In the genomic region with DNA sequence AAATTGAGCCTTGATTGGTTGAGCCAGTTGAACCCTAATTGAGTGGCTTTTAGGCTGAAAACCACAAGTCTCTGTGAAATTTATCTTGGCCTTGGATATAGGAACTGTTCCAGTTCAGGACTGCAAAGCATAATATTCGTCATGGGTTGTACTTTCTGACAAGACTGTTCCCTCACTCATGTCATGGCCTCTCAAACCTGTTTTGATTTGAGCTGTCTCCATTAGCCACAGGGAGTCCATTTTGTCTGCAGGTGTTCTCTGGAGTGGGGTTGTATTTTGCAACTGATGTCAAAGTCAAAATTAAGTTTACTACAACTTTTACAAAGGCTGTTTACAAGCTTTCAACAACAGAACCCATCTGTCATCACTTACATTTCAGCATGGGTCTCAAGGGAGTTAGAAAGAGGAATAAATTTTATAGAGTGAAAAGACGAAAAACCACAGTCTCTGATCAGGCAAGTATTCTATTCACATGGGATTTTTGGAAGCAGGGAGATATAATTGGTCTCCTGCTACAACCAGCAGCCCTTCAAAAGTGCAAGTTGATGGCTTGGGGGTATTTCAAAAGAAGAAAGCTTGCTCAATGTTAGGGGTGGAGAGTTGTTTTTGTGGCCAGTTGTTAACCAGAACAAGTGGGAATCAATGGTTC, we compare ENCODE assay signal across 18 cellular contexts.
DNase-seq lines count a peak whose midpoint lies in the region; TF ChIP-seq lines count a peak whose summit lies in the region.
"Had no signal": no experiment of that assay in that cellular context is flagged by ENCODE, and none has a peak within 500 bp of the region (broad histone marks: within the 10 kb centered on the region; RNA-seq: fewer than 3 reads in every experiment).

No MANE protein-coding gene starts in this region.

- TF ChIP-seq EP300 in neural cell (conservative IDR thresholded peaks at IDR 0.05; ENCODE audit: poor library complexity, severe bottlenecking) = peak; percentile 72

- H3K27me3 ChIP-seq in BLaER1 (no peaks in the 10 kb centered on the region), adipocyte (replicated peaks; ENCODE audit: control insufficient read depth, insufficient read depth, low read length) (peaks cover 3% of the 10 kb centered on the region), neural cell (ENCODE audit: insufficient read depth, low read depth, low read length) (no peaks in the 10 kb centered on the region), endodermal cell (ENCODE audit: control insufficient read depth, insufficient read depth, low read length, poor library complexity, severe bottlenecking) (no peaks in the 10 kb centered on the region)

- H3K79me2 ChIP-seq in neural cell (replicated peaks; ENCODE audit: insufficient read depth, low read length) = no peaks in the 10 kb centered on the region

- no peak overlapping the region for H3K4me3 Mint-ChIP-seq in endodermal cell
- H3K4me3 Mint-ChIP-seq: CD4-positive, alpha-beta T cell had no signal

- TF ChIP-seq RAD21 in neural cell (conservative IDR thresholded peaks at IDR 0.05) = no peak

- H3K27me3 Mint-ChIP-seq in endodermal cell (ENCODE audit: insufficient read depth) = no peaks in the 10 kb centered on the region
- H3K27me3 Mint-ChIP-seq: CD4-positive, alpha-beta T cell had no signal

- H3K9me3 Mint-ChIP-seq in endodermal cell = peaks cover 21% of the 10 kb centered on the region

- H3K4me1 ChIP-seq in BLaER1 (peaks cover 42% of the 10 kb centered on the region), adipocyte (ENCODE audit: control insufficient read depth, insufficient read depth, low read length) (no peaks in the 10 kb centered on the region), endodermal cell (ENCODE audit: control insufficient read depth, insufficient read depth, low read length) (no peaks in the 10 kb centered on the region)

- H3K4me3 ChIP-seq in BLaER1 (no peak overlapping the region), adipocyte (ENCODE audit: low read length) (no peak overlapping the region), neural cell (ENCODE audit: low read length) (no peak overlapping the region), endodermal cell (ENCODE audit: low read length) (no peak overlapping the region)

- 0 to 47% methylated on average over 1 to 2 of the region's 2 CpGs for WGBS in endodermal cell (ENCODE audit: insufficient coverage in 1 of 2, insufficient read length in 1 of 2), 2 experiments

- no peaks in the 10 kb centered on the region for H3K9me2 ChIP-seq in neural cell (ENCODE audit: insufficient read depth, low read length)

- peaks cover 4% of the 10 kb centered on the region for H3K4me1 Mint-ChIP-seq in endodermal cell

- no peak overlapping the region for H2AFZ ChIP-seq in neural cell (ENCODE audit: low read depth, low read length)

- no peaks in the 10 kb centered on the region for H3F3A ChIP-seq in neural cell (ENCODE audit: insufficient read depth, low read length, poor library complexity, severe bottlenecking)

- H4K20me1 ChIP-seq in BLaER1 = no peaks in the 10 kb centered on the region
- H4K20me1 ChIP-seq in neural cell (ENCODE audit: insufficient read depth) = no peaks in the 10 kb centered on the region

- peak overlapping the region; percentile 16; the same call in 1 of the 2 replicates for H3K27ac ChIP-seq in BLaER1
- no peak overlapping the region for H3K27ac ChIP-seq in neural cell (ENCODE audit: low read length)
- H3K27ac ChIP-seq in endodermal cell (ENCODE audit: low read depth, low read length) = no peak overlapping the region
- H3K27ac ChIP-seq: KMS-11 had no signal

- H3K36me3 ChIP-seq in BLaER1 (no peaks in the 10 kb centered on the region), adipocyte (ENCODE audit: control insufficient read depth, insufficient read depth, low read length, severe bottlenecking) (no peaks in the 10 kb centered on the region), neural cell (ENCODE audit: insufficient read depth, low read length) (no peaks in the 10 kb centered on the region), endodermal cell (ENCODE audit: control insufficient read depth, insufficient read depth, low read length) (no peaks in the 10 kb centered on the region)

- DNase-seq in NAMALWA (ENCODE audit: low spot score) (peak; percentile 28), adipocyte (ENCODE audit: low read depth) (peak; percentile 8), endodermal cell (no peak), occipital lobe (lab: John Stamatoyannopoulos, UW) (no peak), SHP77 treated with DMSO at 0.1 percent for 48 hours (lab: John Stamatoyannopoulos, UW) (no peak), dedifferentiated amniotic fluid mesenchymal stem cell (ENCODE audit: extremely low spot score) (no peak)
- DNase-seq: AML-193; Calu3; CD4-positive, alpha-beta T cell; DMS79; GDM1; MM.1S; NCI-H1417 treated with DMSO at 0.1 percent for 48 hours; NCI-H2029; NCI-H526 had no signal

- peaks cover 18% of the 10 kb centered on the region for H3K9me3 ChIP-seq in BLaER1
- peaks cover 11% of the 10 kb centered on the region for H3K9me3 ChIP-seq in adipocyte (ENCODE audit: control insufficient read depth, low read length)
- H3K9me3 ChIP-seq in neural cell (ENCODE audit: low read length) = peaks cover 5% of the 10 kb centered on the region
- H3K9me3 ChIP-seq in endodermal cell (ENCODE audit: control insufficient read depth, low read length) = peaks cover 35% of the 10 kb centered on the region

- no peak for TF ChIP-seq CTCF in neural cell (IDR thresholded peaks at IDR 0.05; ENCODE audit: poor library complexity, severe bottlenecking)
- TF ChIP-seq CTCF in endodermal cell (conservative IDR thresholded peaks at IDR 0.05) = no peak

- no peak overlapping the region for H3K27ac Mint-ChIP-seq in endodermal cell
- H3K27ac Mint-ChIP-seq: CD4-positive, alpha-beta T cell had no signal

- H3K9ac ChIP-seq in BLaER1 (no peak overlapping the region), adipocyte (ENCODE audit: low read length) (no peak overlapping the region), neural cell (ENCODE audit: low read length) (no peak overlapping the region), endodermal cell (ENCODE audit: extremely low read depth, low read length, poor library complexity, severe bottlenecking) (no peak overlapping the region)
- H3K9ac ChIP-seq: KMS-11 had no signal

- H3K36me3 Mint-ChIP-seq in endodermal cell (ENCODE audit: low read depth) = peaks cover 13% of the 10 kb centered on the region

- H3K4me2 ChIP-seq in BLaER1 (peak overlapping the region; percentile 74), neural cell (ENCODE audit: low read length) (no peak overlapping the region)
- H3K4me2 ChIP-seq: KMS-11 had no signal

TF ChIP-seq in neural cell, 6 proteins besides CTCF, POLR2A, EP300 and RAD21:
- TF ChIP-seq SMC3 (conservative IDR thresholded peaks at IDR 0.05; ENCODE audit: poor library complexity) (no peak), POLR2AphosphoS5 (IDR thresholded peaks at IDR 0.05) (peak; percentile 66)

Comparison
In these comparisons a context has a peak if more than half of its experiments do, and no peak if none do; other contexts are left out.
1. DNase-seq: peak in NAMALWA (single experiment) and adipocyte (single experiment); none in endodermal cell (single experiment), occipital lobe (single experiment), SHP77 treated with DMSO at 0.1 percent for 48 hours (single experiment) and dedifferentiated amniotic fluid mesenchymal stem cell (single experiment).